13 cellular contexts compared by ENCODE assay signal in the genomic region with DNA sequence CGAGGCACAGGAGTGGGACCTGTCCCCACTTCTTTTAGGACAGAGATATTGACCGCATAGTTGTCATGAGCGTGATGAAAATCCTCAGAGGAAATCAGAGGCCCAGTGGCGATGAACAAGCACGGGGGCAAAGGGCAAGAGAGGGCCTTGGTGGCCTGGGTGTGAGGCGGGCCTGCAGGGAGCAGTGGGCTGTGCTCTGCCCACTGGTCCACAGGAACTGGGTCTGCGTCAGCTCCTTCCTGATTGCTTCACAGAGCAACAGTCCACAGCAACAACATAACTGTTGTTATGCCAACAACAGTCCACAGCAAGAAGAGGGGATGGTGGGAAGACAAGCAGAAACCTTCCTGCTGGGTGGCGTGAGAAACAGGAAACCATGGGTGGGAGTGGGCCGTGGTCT.
DNase-seq lines count a peak whose midpoint lies in the region; ATAC-seq, FAIRE-seq and TF ChIP-seq lines count a peak whose summit lies in the region.
"Had no signal": no experiment of that assay in that cellular context is flagged by ENCODE, and none has a peak within 500 bp of the region (broad histone marks: within the 10 kb centered on the region; RNA-seq: fewer than 3 reads in every experiment).

No MANE protein-coding gene starts in this region.

- H3K9me3 ChIP-seq in K562 (replicated peaks; ENCODE audit: control insufficient read depth, insufficient read depth, low read depth, low read length), result no peaks in the 10 kb centered on the region
- no peaks in the 10 kb centered on the region for H3K9me3 ChIP-seq in gastrocnemius medialis
- H3K9me3 ChIP-seq: prostate gland, uterus had no signal

- WGBS in K562 (ENCODE audit: insufficient coverage, low coverage, missing lambda C conversion rate), result 64% methylated on average over 9 of the region's 9 CpGs

- no peak for TF ChIP-seq RAD21 in K562 (CRISPR knock-in tag; conservative IDR thresholded peaks at IDR 0.05 in 1 of 2, IDR thresholded peaks at IDR 0.05 in 1 of 2)

- no peak overlapping the region for H3K4me3 ChIP-seq in K562
- H3K4me3 ChIP-seq in coronary artery, result no peak overlapping the region
- H3K4me3 ChIP-seq in gastrocnemius medialis, result no peak overlapping the region
- H3K4me3 ChIP-seq: prostate gland, uterus had no signal

- CTCF ChIA-PET in K562 (lab: Yijun Ruan, JAX; ENCODE audit: low intra/inter-chr PET ratio), result no interaction called here

- H3K36me3 ChIP-seq in K562 (ENCODE audit: control insufficient read depth, insufficient read depth, low read length) (no peaks in the 10 kb centered on the region), gastrocnemius medialis (no peaks in the 10 kb centered on the region)
- H3K36me3 ChIP-seq: prostate gland, uterus had no signal

- TF ChIP-seq POLR2A in K562 (conservative IDR thresholded peaks at IDR 0.05), result no peak
- no peak for TF ChIP-seq POLR2A in gastrocnemius medialis (IDR thresholded peaks at IDR 0.05)

- POLR2A ChIA-PET in K562 (lab: Yijun Ruan, JAX), result interaction anchor here (1.3 kb wide), 1 partner anchor 12 kb away, joined by 3 read pairs; no protein-coding TSS in a partner anchor

- H3K36me3 Mint-ChIP-seq in stimulated activated effector memory CD8-positive, alpha-beta T cell treated with anti-CD3 and anti-CD28 coated beads, Interleukin-12 subunit alpha, Interleukin-12 subunit beta, amount 100 ng/mL, for 72 hours, result peaks cover 32% of the 10 kb centered on the region

- H4K20me1 ChIP-seq in K562 (replicated peaks; ENCODE audit: control insufficient read depth, insufficient read depth, low read length), result peaks cover 10% of the 10 kb centered on the region; the same call in 1 of the 2 replicates

- TF ChIP-seq CTCF in K562 (IDR thresholded peaks at IDR 0.05 in 2 of 3, conservative IDR thresholded peaks at IDR 0.05 in 1 of 3; ENCODE audit: insufficient read depth in 2 of 3, low read depth in 1 of 3, low read length in 3 of 3) (no peak), coronary artery (IDR thresholded peaks at IDR 0.05) (no peak), gastrocnemius medialis (IDR thresholded peaks at IDR 0.05 in 4 of 5, conservative IDR thresholded peaks at IDR 0.05 in 1 of 5) (no peak)

- H3K27me3 ChIP-seq in K562 (ENCODE audit: control insufficient read depth in 2 of 2, insufficient read depth in 2 of 2, low read length in 2 of 2) (no peaks in the 10 kb centered on the region), gastrocnemius medialis (no peaks in the 10 kb centered on the region)
- H3K27me3 ChIP-seq: uterus had no signal

- H3K27ac Mint-ChIP-seq in stimulated activated effector memory CD8-positive, alpha-beta T cell treated with anti-CD3 and anti-CD28 coated beads, Interleukin-12 subunit alpha, Interleukin-12 subunit beta, amount 100 ng/mL, for 72 hours, result peak overlapping the region; percentile 63

- no peak for FAIRE-seq in K562 (lab: Jason Lieb, UNC)
- FAIRE-seq: islet of Langerhans had no signal

- peak overlapping the region in 1 of 2 experiments; percentile 19; a peak in 1 of 4 replicates for H3K9ac ChIP-seq in K562 (ENCODE audit: insufficient read depth in 1 of 2, low read depth in 2 of 2, low read length in 2 of 2)

- H3K9me3 Mint-ChIP-seq in stimulated activated effector memory CD8-positive, alpha-beta T cell treated with anti-CD3 and anti-CD28 coated beads, Interleukin-12 subunit alpha, Interleukin-12 subunit beta, amount 100 ng/mL, for 72 hours, result no peaks in the 10 kb centered on the region

- no peak overlapping the region for H3K4me3 Mint-ChIP-seq in stimulated activated effector memory CD8-positive, alpha-beta T cell treated with anti-CD3 and anti-CD28 coated beads, Interleukin-12 subunit alpha, Interleukin-12 subunit beta, amount 100 ng/mL, for 72 hours
- H3K4me3 Mint-ChIP-seq: effector memory CD8-positive, alpha-beta T cell had no signal

- no peak overlapping the region for H3K4me2 ChIP-seq in K562 (ENCODE audit: insufficient read depth, low read length)

- H3K79me2 ChIP-seq in K562 (ENCODE audit: control insufficient read depth, insufficient read depth, low read length), result no peaks in the 10 kb centered on the region

- H2AFZ ChIP-seq in K562 (ENCODE audit: low read depth, low read length), result no peak overlapping the region

- H3K4me1 ChIP-seq in K562 (replicated peaks in 1 of 2; ENCODE audit: control insufficient read depth in 2 of 2, insufficient read depth in 2 of 2, low read length in 2 of 2), result no peaks in the 10 kb centered on the region; a peak in 1 of 5 replicates
- H3K4me1 ChIP-seq in gastrocnemius medialis, result no peaks in the 10 kb centered on the region
- H3K4me1 ChIP-seq: prostate gland, uterus had no signal

- no peak for TF ChIP-seq EP300 in K562 (IDR thresholded peaks at IDR 0.05; ENCODE audit: low read length)

- BruUV-seq in K562 (replicated peaks; lab: Mats Ljungman, UMichigan), result no TSS peak

- intact Hi-C loops in K562 (cut with micrococcal nuclease), result no loop called here
- intact Hi-C loops in gastrocnemius medialis (cut with DNase I; ENCODE audit: low total_unique reads), result no loop called here

- DNase-seq in activated T-cell treated with anti-CD3 and anti-CD28 coated beads, Interleukin-2, amount 50 U/mL, for 1 hour, result peak; percentile 4
- DNase-seq in activated T-cell treated with anti-CD3 and anti-CD28 coated beads for 4 hours (no peak), K562 (ENCODE audit: extremely low read depth in 1 of 4, low spot score in 3 of 4) (no peak), left kidney (ENCODE audit: low read depth, low spot score) (peak; percentile 27), coronary artery (ENCODE audit: low spot score) (no peak), NOMO-1 (lab: John Stamatoyannopoulos, UW; ENCODE audit: unreplicated experiment in 2 of 2) (no peak), gastrocnemius medialis (no peak)
- no peak for DNase-seq in stimulated activated effector memory CD8-positive, alpha-beta T cell treated with anti-CD3 and anti-CD28 coated beads, Interleukin-12 subunit alpha, Interleukin-12 subunit beta, amount 100 ng/mL, for 72 hours (ENCODE audit: low spot score in 2 of 2)
- DNase-seq: effector memory CD8-positive, alpha-beta T cell; NCI-H2171; uterus had no signal

- no peaks in the 10 kb centered on the region for H3K9me1 ChIP-seq in K562 (ENCODE audit: control insufficient read depth, insufficient read depth, low read length)

- no peak for ATAC-seq in K562
- ATAC-seq in stimulated activated effector memory CD8-positive, alpha-beta T cell treated with anti-CD3 and anti-CD28 coated beads, Interleukin-12 subunit alpha, Interleukin-12 subunit beta, amount 100 ng/mL, for 72 hours, result no peak
- no peak for ATAC-seq in gastrocnemius medialis
- ATAC-seq: effector memory CD8-positive, alpha-beta T cell had no signal

- H3K27ac ChIP-seq in K562 (ENCODE audit: extremely low read depth, low read depth, low read length) (no peak overlapping the region), coronary artery (no peak overlapping the region), gastrocnemius medialis (no peak overlapping the region)
- H3K27ac ChIP-seq: prostate gland, uterus had no signal

- H3K4me1 Mint-ChIP-seq in stimulated activated effector memory CD8-positive, alpha-beta T cell treated with anti-CD3 and anti-CD28 coated beads, Interleukin-12 subunit alpha, Interleukin-12 subunit beta, amount 100 ng/mL, for 72 hours, result peaks cover 14% of the 10 kb centered on the region

- in situ Hi-C loops in K562 (cut with MboI) (no loop called here), gastrocnemius medialis (cut with MboI; ENCODE audit: low sequenced_read_pairs in 4 of 4) (no loop called here)

TF ChIP-seq in K562, 482 proteins besides CTCF, POLR2A, EP300 and RAD21:
- TF ChIP-seq EHMT2 (IDR thresholded peaks at IDR 0.05), result no peak
- TF ChIP-seq, protein P1, sequence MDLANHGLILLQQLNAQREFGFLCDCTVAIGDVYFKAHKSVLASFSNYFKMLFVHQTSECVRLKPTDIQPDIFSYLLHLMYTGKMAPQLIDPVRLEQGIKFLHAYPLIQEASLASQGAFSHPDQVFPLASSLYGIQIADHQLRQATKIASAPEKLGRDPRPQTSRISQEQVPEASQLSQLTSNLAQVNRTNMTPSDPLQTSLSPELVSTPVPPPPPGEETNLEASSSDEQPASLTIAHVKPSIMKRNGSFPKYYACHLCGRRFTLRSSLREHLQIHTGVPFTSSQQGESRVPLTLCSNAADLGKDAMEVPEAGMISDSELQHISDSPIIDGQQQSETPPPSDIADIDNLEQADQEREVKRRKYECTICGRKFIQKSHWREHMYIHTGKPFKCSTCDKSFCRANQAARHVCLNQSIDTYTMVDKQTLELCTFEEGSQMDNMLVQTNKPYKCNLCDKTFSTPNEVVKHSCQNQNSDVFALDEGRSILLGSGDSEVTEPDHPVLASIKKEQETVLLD (IDR thresholded peaks at IDR 0.05), result no peak
- TF ChIP-seq RFX1 (IDR thresholded peaks at IDR 0.05), result peak; percentile 24
- TF ChIP-seq, protein P2, sequence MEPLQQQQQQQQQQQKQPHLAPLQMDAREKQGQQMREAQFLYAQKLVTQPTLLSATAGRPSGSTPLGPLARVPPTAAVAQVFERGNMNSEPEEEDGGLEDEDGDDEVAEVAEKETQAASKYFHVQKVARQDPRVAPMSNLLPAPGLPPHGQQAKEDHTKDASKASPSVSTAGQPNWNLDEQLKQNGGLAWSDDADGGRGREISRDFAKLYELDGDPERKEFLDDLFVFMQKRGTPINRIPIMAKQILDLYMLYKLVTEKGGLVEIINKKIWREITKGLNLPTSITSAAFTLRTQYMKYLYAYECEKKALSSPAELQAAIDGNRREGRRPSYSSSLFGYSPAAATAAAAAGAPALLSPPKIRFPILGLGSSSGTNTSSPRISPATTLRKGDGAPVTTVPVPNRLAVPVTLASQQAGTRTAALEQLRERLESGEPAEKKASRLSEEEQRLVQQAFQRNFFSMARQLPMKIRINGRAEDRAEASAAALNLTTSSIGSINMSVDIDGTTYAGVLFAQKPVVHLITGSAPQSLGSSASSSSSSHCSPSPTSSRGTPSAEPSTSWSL (CRISPR knock-in tag; IDR thresholded peaks at IDR 0.05; ENCODE audit: borderline replicate concordance), result no peak
- no peak for TF ChIP-seq NFIX (CRISPR knock-in tag; IDR thresholded peaks at IDR 0.05; ENCODE audit: low read depth)
- no peak for TF ChIP-seq KAT7 (CRISPR knock-in tag; IDR thresholded peaks at IDR 0.05; ENCODE audit: borderline replicate concordance)
- TF ChIP-seq MCM3 (IDR thresholded peaks at IDR 0.05), result no peak
- peak; percentile 27 for TF ChIP-seq RBM22 (IDR thresholded peaks at IDR 0.05; ENCODE audit: low read depth, low read length, poor library complexity, severe bottlenecking)

Comparison
In these comparisons a context has a peak if more than half of its experiments do, and no peak if none do; other contexts are left out.
1. DNase-seq: peak in activated T-cell treated with anti-CD3 and anti-CD28 coated beads, Interleukin-2, amount 50 U/mL, for 1 hour (single experiment) and left kidney (single experiment); none in activated T-cell treated with anti-CD3 and anti-CD28 coated beads for 4 hours (single experiment), K562 (0 of 4), stimulated activated effector memory CD8-positive, alpha-beta T cell treated with anti-CD3 and anti-CD28 coated beads, Interleukin-12 subunit alpha, Interleukin-12 subunit beta, amount 100 ng/mL, for 72 hours (0 of 2), coronary artery (single experiment), NOMO-1 (0 of 2) and gastrocnemius medialis (0 of 2).